Comparison of ENCODE assay signal across 13 cellular contexts in genomic region chr4:39635023-39635422, GRCh38. TPM values are rescaled to one million over a fixed set of nuclear protein-coding genes. Genes with fewer than 3 reads are reported as not detected.
A peak's percentile ranks its signal among the peaks of the same experiment; 100 is the strongest.
DNase-seq lines count a peak whose midpoint lies in the region; ATAC-seq and TF ChIP-seq lines count a peak whose summit lies in the region.
"Had no signal": no experiment of that assay in that cellular context is flagged by ENCODE, and none has a peak within 500 bp of the region (broad histone marks: within the 10 kb centered on the region; RNA-seq: fewer than 3 reads in every experiment).

No MANE protein-coding gene starts in this region.

- POLR2A ChIA-PET in WTC11 (lab: Charles Lee): interaction anchor here (0.8 to 1.0 kb wide), 2 partner anchors 25 to 63 kb away, joined by 3 read pairs; partner anchors contain the start of gene UBE2K

- intact Hi-C loops in Calu3 (cut with micrococcal nuclease; ENCODE audit: unreplicated experiment): loop anchor here (5.0 kb wide), 1 partner anchor 108 kb away; the partner anchor contains the start of gene UGDH
- intact Hi-C loops in head of caudate nucleus (cut with DNase I): loop anchor here (5.0 to 10.0 kb wide), 2 partner anchors 168 to 280 kb away; no protein-coding TSS in a partner anchor

- H3K4me3 Mint-ChIP-seq in Calu3 (ENCODE audit: low read depth, unreplicated experiment): peak overlapping the region; percentile 61
- peak overlapping the region; percentile 50 for H3K4me3 Mint-ChIP-seq in WTC11
- H3K4me3 Mint-ChIP-seq in progenitor cell of endocrine pancreas (ENCODE audit: low read depth): peak overlapping the region; percentile 9
- H3K4me3 Mint-ChIP-seq: stimulated activated naive CD8-positive, alpha-beta T cell treated with anti-CD3 and anti-CD28 coated beads, Interleukin-15, Interleukin-2, amounts not matched to agents 100 ng/mL and 50 ng/mL, for 24 hours had no signal

- TF ChIP-seq CTCF in Calu3 (IDR thresholded peaks at IDR 0.05; ENCODE audit: unreplicated experiment) (no peak), WTC11 (IDR thresholded peaks at IDR 0.05) (no peak), progenitor cell of endocrine pancreas (IDR thresholded peaks at IDR 0.05; ENCODE audit: unreplicated experiment) (no peak)

- H3K27ac Mint-ChIP-seq in Calu3 (ENCODE audit: unreplicated experiment) (peak overlapping the region; percentile 79), WTC11 (peak overlapping the region; percentile 87), progenitor cell of endocrine pancreas (peak overlapping the region; percentile 1)
- H3K27ac Mint-ChIP-seq: stimulated activated naive CD8-positive, alpha-beta T cell treated with anti-CD3 and anti-CD28 coated beads, Interleukin-15, Interleukin-2, amounts not matched to agents 100 ng/mL and 50 ng/mL, for 24 hours had no signal

- H3K4me1 Mint-ChIP-seq in Calu3 (ENCODE audit: low read depth, unreplicated experiment) (peaks cover 16% of the 10 kb centered on the region), WTC11 (peaks cover 58% of the 10 kb centered on the region), progenitor cell of endocrine pancreas (ENCODE audit: low read depth) (peaks cover 25% of the 10 kb centered on the region)

- H3K36me3 Mint-ChIP-seq in Calu3 (ENCODE audit: insufficient read depth, unreplicated experiment) (peaks cover 34% of the 10 kb centered on the region), WTC11 (no peaks in the 10 kb centered on the region; the same call in 1 of the 2 replicates), progenitor cell of endocrine pancreas (ENCODE audit: insufficient read depth) (peaks cover 4% of the 10 kb centered on the region)

- CTCF ChIA-PET in Calu3 (lab: Charles Lee) (interaction anchor here (0.7 kb wide), 1 partner anchor 63 kb away, joined by 3 read pairs; the partner anchor contains the start of gene UBE2K), WTC11 (lab: Charles Lee) (no interaction called here)

- H3K9me3 Mint-ChIP-seq in Calu3 (ENCODE audit: low read depth, unreplicated experiment) (no peaks in the 10 kb centered on the region), WTC11 (no peaks in the 10 kb centered on the region), progenitor cell of endocrine pancreas (ENCODE audit: low read depth) (no peaks in the 10 kb centered on the region)
- H3K9me3 Mint-ChIP-seq: stimulated activated naive CD8-positive, alpha-beta T cell treated with anti-CD3 and anti-CD28 coated beads, Interleukin-15, Interleukin-2, amounts not matched to agents 100 ng/mL and 50 ng/mL, for 24 hours had no signal

- DNase-seq in Calu3 (peak; percentile 54), WTC11 (ENCODE audit: low spot score) (peak; percentile 40), iPS DF 19.7 (ENCODE audit: low read depth, low spot score) (peak; percentile 70), progenitor cell of endocrine pancreas (ENCODE audit: low spot score, unreplicated experiment) (no peak), head of caudate nucleus (no peak), NCI-H82 (lab: John Stamatoyannopoulos, UW) (no peak)
- no peak for DNase-seq in activated CD4-positive, alpha-beta T cell treated with anti-CD3 and anti-CD28 coated beads, Interleukin-2, amount 50 U/mL, for 4 hours
- no peak for DNase-seq in central memory CD4-positive, alpha-beta T cell
- DNase-seq: activated CD4-positive, alpha-beta T cell treated with anti-CD3 and anti-CD28 coated beads for 48 hours; hippocampal formation; NCI-H510A treated with DMSO at 0.1 percent for 48 hours; stimulated activated CD4-positive, alpha-beta T cell treated with anti-CD3 and anti-CD28 coated beads, Interleukin-2, amount 100 ng/mL, for 24 hours had no signal

- peak; percentile 40 for ATAC-seq in WTC11

- H3K27me3 Mint-ChIP-seq in Calu3 (ENCODE audit: unreplicated experiment) (no peaks in the 10 kb centered on the region), WTC11 (ENCODE audit: low read depth) (no peaks in the 10 kb centered on the region), progenitor cell of endocrine pancreas (no peaks in the 10 kb centered on the region)

- no TSS peak for BruUV-seq in Calu3 (replicated peaks; lab: Mats Ljungman, UMichigan)

TF ChIP-seq in WTC11, 78 proteins besides CTCF, POLR2A, EP300 and RAD21:
- TF ChIP-seq, protein P1, sequence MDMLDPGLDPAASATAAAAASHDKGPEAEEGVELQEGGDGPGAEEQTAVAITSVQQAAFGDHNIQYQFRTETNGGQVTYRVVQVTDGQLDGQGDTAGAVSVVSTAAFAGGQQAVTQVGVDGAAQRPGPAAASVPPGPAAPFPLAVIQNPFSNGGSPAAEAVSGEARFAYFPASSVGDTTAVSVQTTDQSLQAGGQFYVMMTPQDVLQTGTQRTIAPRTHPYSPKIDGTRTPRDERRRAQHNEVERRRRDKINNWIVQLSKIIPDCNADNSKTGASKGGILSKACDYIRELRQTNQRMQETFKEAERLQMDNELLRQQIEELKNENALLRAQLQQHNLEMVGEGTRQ (CRISPR knock-in tag; IDR thresholded peaks at IDR 0.05): peak; percentile 24; the same call in 1 of the 2 replicates
- TF ChIP-seq FOXP1 (CRISPR knock-in tag; IDR thresholded peaks at IDR 0.05; ENCODE audit: borderline replicate concordance) (no peak), CREB1 (CRISPR knock-in tag; IDR thresholded peaks at IDR 0.05) (no peak), ZNF317 (CRISPR knock-in tag; IDR thresholded peaks at IDR 0.05; ENCODE audit: borderline replicate concordance, low read depth) (no peak), ZNF121 (CRISPR knock-in tag; IDR thresholded peaks at IDR 0.05) (0 out of 2 replicates have a peak, but pooled peaks have one; percentile 41), ZMAT4 (CRISPR knock-in tag; IDR thresholded peaks at IDR 0.05) (no peak), ETV6 (CRISPR knock-in tag; IDR thresholded peaks at IDR 0.05) (peak; percentile 68; the same call in 1 of the 2 replicates)
- TF ChIP-seq, protein P2, sequence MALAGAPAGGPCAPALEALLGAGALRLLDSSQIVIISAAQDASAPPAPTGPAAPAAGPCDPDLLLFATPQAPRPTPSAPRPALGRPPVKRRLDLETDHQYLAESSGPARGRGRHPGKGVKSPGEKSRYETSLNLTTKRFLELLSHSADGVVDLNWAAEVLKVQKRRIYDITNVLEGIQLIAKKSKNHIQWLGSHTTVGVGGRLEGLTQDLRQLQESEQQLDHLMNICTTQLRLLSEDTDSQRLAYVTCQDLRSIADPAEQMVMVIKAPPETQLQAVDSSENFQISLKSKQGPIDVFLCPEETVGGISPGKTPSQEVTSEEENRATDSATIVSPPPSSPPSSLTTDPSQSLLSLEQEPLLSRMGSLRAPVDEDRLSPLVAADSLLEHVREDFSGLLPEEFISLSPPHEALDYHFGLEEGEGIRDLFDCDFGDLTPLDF (CRISPR knock-in tag; IDR thresholded peaks at IDR 0.05): no peak

RNA-seq across cellular contexts. Expression of gene SMIM14, which starts 3.6 kb away (rescaled TPM):
- total RNA-seq in Calu3 (2022) (19.5 and 22.2 TPM in 2 replicates), WTC11 (2021) (32.3 to 40.1 TPM (median 38.5 TPM) in 3 replicates), progenitor cell of endocrine pancreas (61.0 and 70.1 TPM in 2 replicates)

Comparison
In these comparisons a context has a peak if more than half of its experiments do, and no peak if none do; other contexts are left out.
1. DNase-seq: peak in Calu3 (single experiment), WTC11 (single experiment) and iPS DF 19.7 (single experiment); none in progenitor cell of endocrine pancreas (single experiment), head of caudate nucleus (0 of 42), activated CD4-positive, alpha-beta T cell treated with anti-CD3 and anti-CD28 coated beads, Interleukin-2, amount 50 U/mL, for 4 hours (0 of 2), central memory CD4-positive, alpha-beta T cell (single experiment) and NCI-H82 (single experiment).
2. H3K27ac Mint-ChIP-seq: peak in every context shown above with its lines; median percentile 87 in WTC11; 79 in Calu3; 1 in progenitor cell of endocrine pancreas.
3. H3K4me3 Mint-ChIP-seq: peak in every context shown above with its lines; median percentile 61 in Calu3; 50 in WTC11; 9 in progenitor cell of endocrine pancreas.